ENCODE assay signal across 1 cellular context in the genomic region with DNA sequence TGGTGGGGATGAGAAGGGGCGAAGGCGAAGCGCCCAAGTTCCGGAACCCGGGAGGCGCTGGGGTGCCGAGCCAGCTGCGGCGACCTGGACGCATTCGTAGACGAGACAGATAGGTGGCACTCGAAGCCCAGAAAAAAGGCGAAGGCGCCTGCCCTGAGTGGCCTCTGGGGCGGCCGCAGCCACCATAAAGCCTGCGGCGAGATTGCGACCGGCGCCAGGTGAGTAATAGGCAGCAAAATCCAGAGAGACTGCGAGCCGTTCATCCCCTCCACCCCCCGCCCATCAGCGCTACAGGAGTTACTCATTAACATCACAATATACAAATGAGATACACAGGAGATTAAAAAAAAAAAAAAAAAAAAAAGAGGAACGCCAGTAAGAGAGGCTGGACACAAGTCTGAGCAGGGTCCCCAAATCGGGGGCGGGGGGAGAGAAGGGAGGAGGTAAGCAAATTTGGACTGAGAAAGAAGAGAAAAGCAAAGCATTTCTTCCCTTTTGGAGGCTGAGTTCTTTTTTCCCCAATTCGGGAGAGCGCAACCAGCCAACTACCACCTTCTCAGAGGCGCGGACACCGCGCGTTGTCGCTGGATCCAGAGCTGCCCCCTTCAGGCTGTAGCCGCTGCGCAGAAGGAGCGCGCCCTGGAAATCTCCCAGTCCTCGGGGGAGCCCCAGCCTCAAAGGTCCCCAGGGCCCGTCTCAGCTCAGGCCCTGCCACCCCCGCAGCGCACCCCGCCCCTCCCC.
TF ChIP-seq lines count a peak whose summit lies in the region.

No MANE protein-coding gene starts in this region.

TF ChIP-seq in HepG2, 621 proteins besides CTCF, POLR2A, EP300 and RAD21 (continues in another document):
- TF ChIP-seq, protein P1, sequence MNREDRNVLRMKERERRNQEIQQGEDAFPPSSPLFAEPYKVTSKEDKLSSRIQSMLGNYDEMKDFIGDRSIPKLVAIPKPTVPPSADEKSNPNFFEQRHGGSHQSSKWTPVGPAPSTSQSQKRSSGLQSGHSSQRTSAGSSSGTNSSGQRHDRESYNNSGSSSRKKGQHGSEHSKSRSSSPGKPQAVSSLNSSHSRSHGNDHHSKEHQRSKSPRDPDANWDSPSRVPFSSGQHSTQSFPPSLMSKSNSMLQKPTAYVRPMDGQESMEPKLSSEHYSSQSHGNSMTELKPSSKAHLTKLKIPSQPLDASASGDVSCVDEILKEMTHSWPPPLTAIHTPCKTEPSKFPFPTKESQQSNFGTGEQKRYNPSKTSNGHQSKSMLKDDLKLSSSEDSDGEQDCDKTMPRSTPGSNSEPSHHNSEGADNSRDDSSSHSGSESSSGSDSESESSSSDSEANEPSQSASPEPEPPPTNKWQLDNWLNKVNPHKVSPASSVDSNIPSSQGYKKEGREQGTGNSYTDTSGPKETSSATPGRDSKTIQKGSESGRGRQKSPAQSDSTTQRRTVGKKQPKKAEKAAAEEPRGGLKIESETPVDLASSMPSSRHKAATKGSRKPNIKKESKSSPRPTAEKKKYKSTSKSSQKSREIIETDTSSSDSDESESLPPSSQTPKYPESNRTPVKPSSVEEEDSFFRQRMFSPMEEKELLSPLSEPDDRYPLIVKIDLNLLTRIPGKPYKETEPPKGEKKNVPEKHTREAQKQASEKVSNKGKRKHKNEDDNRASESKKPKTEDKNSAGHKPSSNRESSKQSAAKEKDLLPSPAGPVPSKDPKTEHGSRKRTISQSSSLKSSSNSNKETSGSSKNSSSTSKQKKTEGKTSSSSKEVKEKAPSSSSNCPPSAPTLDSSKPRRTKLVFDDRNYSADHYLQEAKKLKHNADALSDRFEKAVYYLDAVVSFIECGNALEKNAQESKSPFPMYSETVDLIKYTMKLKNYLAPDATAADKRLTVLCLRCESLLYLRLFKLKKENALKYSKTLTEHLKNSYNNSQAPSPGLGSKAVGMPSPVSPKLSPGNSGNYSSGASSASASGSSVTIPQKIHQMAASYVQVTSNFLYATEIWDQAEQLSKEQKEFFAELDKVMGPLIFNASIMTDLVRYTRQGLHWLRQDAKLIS (CRISPR knock-in tag; IDR thresholded peaks at IDR 0.05): no peak; the same call in 1 of the 2 replicates
- TF ChIP-seq, protein P2, sequence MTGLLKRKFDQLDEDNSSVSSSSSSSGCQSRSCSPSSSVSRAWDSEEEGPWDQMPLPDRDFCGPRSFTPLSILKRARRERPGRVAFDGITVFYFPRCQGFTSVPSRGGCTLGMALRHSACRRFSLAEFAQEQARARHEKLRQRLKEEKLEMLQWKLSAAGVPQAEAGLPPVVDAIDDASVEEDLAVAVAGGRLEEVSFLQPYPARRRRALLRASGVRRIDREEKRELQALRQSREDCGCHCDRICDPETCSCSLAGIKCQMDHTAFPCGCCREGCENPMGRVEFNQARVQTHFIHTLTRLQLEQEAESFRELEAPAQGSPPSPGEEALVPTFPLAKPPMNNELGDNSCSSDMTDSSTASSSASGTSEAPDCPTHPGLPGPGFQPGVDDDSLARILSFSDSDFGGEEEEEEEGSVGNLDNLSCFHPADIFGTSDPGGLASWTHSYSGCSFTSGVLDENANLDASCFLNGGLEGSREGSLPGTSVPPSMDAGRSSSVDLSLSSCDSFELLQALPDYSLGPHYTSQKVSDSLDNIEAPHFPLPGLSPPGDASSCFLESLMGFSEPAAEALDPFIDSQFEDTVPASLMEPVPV (CRISPR knock-in tag; IDR thresholded peaks at IDR 0.05): no peak
- no peak for TF ChIP-seq ZNF44 (CRISPR knock-in tag; IDR thresholded peaks at IDR 0.05)
- TF ChIP-seq, protein P3, sequence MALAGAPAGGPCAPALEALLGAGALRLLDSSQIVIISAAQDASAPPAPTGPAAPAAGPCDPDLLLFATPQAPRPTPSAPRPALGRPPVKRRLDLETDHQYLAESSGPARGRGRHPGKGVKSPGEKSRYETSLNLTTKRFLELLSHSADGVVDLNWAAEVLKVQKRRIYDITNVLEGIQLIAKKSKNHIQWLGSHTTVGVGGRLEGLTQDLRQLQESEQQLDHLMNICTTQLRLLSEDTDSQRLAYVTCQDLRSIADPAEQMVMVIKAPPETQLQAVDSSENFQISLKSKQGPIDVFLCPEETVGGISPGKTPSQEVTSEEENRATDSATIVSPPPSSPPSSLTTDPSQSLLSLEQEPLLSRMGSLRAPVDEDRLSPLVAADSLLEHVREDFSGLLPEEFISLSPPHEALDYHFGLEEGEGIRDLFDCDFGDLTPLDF (CRISPR knock-in tag; IDR thresholded peaks at IDR 0.05): no peak
- no peak for TF ChIP-seq CEBPG (CRISPR knock-in tag; IDR thresholded peaks at IDR 0.05)
- TF ChIP-seq, protein P4, sequence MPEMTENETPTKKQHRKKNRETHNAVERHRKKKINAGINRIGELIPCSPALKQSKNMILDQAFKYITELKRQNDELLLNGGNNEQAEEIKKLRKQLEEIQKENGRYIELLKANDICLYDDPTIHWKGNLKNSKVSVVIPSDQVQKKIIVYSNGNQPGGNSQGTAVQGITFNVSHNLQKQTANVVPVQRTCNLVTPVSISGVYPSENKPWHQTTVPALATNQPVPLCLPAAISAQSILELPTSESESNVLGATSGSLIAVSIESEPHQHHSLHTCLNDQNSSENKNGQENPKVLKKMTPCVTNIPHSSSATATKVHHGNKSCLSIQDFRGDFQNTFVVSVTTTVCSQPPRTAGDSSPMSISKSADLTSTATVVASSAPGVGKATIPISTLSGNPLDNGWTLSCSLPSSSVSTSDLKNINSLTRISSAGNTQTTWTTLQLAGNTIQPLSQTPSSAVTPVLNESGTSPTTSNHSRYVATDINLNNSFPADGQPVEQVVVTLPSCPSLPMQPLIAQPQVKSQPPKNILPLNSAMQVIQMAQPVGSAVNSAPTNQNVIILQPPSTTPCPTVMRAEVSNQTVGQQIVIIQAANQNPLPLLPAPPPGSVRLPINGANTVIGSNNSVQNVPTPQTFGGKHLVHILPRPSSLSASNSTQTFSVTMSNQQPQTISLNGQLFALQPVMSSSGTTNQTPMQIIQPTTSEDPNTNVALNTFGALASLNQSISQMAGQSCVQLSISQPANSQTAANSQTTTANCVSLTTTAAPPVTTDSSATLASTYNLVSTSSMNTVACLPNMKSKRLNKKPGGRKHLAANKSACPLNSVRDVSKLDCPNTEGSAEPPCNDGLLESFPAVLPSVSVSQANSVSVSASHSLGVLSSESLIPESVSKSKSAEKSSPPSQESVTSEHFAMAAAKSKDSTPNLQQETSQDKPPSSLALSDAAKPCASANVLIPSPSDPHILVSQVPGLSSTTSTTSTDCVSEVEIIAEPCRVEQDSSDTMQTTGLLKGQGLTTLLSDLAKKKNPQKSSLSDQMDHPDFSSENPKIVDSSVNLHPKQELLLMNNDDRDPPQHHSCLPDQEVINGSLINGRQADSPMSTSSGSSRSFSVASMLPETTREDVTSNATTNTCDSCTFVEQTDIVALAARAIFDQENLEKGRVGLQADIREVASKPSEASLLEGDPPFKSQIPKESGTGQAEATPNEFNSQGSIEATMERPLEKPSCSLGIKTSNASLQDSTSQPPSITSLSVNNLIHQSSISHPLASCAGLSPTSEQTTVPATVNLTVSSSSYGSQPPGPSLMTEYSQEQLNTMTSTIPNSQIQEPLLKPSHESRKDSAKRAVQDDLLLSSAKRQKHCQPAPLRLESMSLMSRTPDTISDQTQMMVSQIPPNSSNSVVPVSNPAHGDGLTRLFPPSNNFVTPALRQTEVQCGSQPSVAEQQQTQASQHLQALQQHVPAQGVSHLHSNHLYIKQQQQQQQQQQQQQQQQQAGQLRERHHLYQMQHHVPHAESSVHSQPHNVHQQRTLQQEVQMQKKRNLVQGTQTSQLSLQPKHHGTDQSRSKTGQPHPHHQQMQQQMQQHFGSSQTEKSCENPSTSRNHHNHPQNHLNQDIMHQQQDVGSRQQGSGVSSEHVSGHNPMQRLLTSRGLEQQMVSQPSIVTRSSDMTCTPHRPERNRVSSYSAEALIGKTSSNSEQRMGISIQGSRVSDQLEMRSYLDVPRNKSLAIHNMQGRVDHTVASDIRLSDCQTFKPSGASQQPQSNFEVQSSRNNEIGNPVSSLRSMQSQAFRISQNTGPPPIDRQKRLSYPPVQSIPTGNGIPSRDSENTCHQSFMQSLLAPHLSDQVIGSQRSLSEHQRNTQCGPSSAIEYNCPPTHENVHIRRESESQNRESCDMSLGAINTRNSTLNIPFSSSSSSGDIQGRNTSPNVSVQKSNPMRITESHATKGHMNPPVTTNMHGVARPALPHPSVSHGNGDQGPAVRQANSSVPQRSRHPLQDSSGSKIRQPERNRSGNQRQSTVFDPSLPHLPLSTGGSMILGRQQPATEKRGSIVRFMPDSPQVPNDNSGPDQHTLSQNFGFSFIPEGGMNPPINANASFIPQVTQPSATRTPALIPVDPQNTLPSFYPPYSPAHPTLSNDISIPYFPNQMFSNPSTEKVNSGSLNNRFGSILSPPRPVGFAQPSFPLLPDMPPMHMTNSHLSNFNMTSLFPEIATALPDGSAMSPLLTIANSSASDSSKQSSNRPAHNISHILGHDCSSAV (CRISPR knock-in tag; IDR thresholded peaks at IDR 0.05; ENCODE audit: borderline replicate concordance): no peak
- TF ChIP-seq, protein P5, sequence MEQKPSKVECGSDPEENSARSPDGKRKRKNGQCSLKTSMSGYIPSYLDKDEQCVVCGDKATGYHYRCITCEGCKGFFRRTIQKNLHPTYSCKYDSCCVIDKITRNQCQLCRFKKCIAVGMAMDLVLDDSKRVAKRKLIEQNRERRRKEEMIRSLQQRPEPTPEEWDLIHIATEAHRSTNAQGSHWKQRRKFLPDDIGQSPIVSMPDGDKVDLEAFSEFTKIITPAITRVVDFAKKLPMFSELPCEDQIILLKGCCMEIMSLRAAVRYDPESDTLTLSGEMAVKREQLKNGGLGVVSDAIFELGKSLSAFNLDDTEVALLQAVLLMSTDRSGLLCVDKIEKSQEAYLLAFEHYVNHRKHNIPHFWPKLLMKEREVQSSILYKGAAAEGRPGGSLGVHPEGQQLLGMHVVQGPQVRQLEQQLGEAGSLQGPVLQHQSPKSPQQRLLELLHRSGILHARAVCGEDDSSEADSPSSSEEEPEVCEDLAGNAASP (CRISPR knock-in tag; IDR thresholded peaks at IDR 0.05; ENCODE audit: borderline replicate concordance): peak; percentile 50
- no peak for TF ChIP-seq ZNF30 (CRISPR knock-in tag; IDR thresholded peaks at IDR 0.05)
- TF ChIP-seq TBX3 (IDR thresholded peaks at IDR 0.05; ENCODE audit: borderline replicate concordance): no peak
- no peak; the same call in 1 of the 2 replicates for TF ChIP-seq SPEN (CRISPR knock-in tag; IDR thresholded peaks at IDR 0.05; ENCODE audit: low read depth)
- TF ChIP-seq, protein P6, sequence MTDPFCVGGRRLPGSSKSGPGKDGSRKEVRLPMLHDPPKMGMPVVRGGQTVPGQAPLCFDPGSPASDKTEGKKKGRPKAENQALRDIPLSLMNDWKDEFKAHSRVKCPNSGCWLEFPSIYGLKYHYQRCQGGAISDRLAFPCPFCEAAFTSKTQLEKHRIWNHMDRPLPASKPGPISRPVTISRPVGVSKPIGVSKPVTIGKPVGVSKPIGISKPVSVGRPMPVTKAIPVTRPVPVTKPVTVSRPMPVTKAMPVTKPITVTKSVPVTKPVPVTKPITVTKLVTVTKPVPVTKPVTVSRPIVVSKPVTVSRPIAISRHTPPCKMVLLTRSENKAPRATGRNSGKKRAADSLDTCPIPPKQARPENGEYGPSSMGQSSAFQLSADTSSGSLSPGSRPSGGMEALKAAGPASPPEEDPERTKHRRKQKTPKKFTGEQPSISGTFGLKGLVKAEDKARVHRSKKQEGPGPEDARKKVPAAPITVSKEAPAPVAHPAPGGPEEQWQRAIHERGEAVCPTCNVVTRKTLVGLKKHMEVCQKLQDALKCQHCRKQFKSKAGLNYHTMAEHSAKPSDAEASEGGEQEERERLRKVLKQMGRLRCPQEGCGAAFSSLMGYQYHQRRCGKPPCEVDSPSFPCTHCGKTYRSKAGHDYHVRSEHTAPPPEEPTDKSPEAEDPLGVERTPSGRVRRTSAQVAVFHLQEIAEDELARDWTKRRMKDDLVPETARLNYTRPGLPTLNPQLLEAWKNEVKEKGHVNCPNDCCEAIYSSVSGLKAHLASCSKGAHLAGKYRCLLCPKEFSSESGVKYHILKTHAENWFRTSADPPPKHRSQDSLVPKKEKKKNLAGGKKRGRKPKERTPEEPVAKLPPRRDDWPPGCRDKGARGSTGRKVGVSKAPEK (CRISPR knock-in tag; IDR thresholded peaks at IDR 0.05; ENCODE audit: borderline replicate concordance): peak; percentile 65; the same call in 1 of the 2 replicates
- TF ChIP-seq, protein P7, sequence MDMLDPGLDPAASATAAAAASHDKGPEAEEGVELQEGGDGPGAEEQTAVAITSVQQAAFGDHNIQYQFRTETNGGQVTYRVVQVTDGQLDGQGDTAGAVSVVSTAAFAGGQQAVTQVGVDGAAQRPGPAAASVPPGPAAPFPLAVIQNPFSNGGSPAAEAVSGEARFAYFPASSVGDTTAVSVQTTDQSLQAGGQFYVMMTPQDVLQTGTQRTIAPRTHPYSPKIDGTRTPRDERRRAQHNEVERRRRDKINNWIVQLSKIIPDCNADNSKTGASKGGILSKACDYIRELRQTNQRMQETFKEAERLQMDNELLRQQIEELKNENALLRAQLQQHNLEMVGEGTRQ (IDR thresholded peaks at IDR 0.05; ENCODE audit: low read depth, low read length): no peak
- TF ChIP-seq, protein P7 (CRISPR knock-in tag; IDR thresholded peaks at IDR 0.05; ENCODE audit: borderline replicate concordance): no peak
- TF ChIP-seq, protein P8, sequence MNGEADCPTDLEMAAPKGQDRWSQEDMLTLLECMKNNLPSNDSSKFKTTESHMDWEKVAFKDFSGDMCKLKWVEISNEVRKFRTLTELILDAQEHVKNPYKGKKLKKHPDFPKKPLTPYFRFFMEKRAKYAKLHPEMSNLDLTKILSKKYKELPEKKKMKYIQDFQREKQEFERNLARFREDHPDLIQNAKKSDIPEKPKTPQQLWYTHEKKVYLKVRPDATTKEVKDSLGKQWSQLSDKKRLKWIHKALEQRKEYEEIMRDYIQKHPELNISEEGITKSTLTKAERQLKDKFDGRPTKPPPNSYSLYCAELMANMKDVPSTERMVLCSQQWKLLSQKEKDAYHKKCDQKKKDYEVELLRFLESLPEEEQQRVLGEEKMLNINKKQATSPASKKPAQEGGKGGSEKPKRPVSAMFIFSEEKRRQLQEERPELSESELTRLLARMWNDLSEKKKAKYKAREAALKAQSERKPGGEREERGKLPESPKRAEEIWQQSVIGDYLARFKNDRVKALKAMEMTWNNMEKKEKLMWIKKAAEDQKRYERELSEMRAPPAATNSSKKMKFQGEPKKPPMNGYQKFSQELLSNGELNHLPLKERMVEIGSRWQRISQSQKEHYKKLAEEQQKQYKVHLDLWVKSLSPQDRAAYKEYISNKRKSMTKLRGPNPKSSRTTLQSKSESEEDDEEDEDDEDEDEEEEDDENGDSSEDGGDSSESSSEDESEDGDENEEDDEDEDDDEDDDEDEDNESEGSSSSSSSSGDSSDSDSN (CRISPR knock-in tag; IDR thresholded peaks at IDR 0.05): no peak; the same call in 1 of the 2 replicates
- TF ChIP-seq IRX3 (CRISPR knock-in tag; IDR thresholded peaks at IDR 0.05; ENCODE audit: borderline replicate concordance, low read depth): no peak
- TF ChIP-seq, protein P9, sequence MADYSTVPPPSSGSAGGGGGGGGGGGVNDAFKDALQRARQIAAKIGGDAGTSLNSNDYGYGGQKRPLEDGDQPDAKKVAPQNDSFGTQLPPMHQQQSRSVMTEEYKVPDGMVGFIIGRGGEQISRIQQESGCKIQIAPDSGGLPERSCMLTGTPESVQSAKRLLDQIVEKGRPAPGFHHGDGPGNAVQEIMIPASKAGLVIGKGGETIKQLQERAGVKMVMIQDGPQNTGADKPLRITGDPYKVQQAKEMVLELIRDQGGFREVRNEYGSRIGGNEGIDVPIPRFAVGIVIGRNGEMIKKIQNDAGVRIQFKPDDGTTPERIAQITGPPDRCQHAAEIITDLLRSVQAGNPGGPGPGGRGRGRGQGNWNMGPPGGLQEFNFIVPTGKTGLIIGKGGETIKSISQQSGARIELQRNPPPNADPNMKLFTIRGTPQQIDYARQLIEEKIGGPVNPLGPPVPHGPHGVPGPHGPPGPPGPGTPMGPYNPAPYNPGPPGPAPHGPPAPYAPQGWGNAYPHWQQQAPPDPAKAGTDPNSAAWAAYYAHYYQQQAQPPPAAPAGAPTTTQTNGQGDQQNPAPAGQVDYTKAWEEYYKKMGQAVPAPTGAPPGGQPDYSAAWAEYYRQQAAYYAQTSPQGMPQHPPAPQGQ (CRISPR knock-in tag; IDR thresholded peaks at IDR 0.05; ENCODE audit: borderline replicate concordance): no peak
